In the genomic region with DNA sequence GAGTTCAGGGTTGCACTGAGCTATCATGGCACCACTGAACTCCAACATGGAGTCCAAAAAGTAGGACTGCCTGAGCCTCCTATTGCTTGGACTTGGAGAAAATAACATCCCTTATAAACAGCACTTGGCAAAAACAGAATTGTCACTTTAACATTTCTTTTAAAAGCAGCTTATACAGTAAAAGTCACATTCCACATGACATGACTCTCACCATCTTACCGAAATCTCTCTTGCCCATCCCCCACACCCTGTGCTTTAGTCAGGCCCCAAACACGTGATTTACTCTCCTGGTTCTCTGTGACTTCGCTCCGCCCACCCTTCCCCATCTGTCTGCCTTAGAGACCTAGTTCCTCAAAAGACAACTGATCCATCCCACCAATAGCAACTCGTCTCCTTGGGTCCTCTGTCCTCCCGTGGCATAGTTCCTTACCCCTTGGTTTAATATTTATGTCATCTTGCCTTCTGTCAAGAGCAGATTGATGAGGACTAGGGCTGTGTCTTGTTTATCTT, we compare ENCODE assay signal across 1 cellular context.
TF ChIP-seq lines count a peak whose summit lies in the region.

No MANE protein-coding gene starts in this region.

TF ChIP-seq in K562, 482 proteins besides CTCF, POLR2A, EP300 and RAD21 (continued from another document and continues in another):
- TF ChIP-seq, protein P1, sequence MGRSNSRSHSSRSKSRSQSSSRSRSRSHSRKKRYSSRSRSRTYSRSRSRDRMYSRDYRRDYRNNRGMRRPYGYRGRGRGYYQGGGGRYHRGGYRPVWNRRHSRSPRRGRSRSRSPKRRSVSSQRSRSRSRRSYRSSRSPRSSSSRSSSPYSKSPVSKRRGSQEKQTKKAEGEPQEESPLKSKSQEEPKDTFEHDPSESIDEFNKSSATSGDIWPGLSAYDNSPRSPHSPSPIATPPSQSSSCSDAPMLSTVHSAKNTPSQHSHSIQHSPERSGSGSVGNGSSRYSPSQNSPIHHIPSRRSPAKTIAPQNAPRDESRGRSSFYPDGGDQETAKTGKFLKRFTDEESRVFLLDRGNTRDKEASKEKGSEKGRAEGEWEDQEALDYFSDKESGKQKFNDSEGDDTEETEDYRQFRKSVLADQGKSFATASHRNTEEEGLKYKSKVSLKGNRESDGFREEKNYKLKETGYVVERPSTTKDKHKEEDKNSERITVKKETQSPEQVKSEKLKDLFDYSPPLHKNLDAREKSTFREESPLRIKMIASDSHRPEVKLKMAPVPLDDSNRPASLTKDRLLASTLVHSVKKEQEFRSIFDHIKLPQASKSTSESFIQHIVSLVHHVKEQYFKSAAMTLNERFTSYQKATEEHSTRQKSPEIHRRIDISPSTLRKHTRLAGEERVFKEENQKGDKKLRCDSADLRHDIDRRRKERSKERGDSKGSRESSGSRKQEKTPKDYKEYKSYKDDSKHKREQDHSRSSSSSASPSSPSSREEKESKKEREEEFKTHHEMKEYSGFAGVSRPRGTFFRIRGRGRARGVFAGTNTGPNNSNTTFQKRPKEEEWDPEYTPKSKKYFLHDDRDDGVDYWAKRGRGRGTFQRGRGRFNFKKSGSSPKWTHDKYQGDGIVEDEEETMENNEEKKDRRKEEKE (IDR thresholded peaks at IDR 0.05; ENCODE audit: borderline replicate concordance in 1 of 2, control insufficient read depth in 1 of 2, low read depth in 2 of 2, low read length in 1 of 2): no peak
- peak; percentile 61; the same call in 1 of the 2 replicates for TF ChIP-seq GTF2E2 (tag; IDR thresholded peaks at IDR 0.05)
- no peak for TF ChIP-seq GTF2F1 (IDR thresholded peaks at IDR 0.05; ENCODE audit: low read depth, low read length)
- TF ChIP-seq FOSL1 (tag; conservative IDR thresholded peaks at IDR 0.05): peak; percentile 50
- no peak for TF ChIP-seq NCOA2 (IDR thresholded peaks at IDR 0.05; ENCODE audit: partially characterized antibody in 2 of 2)
- TF ChIP-seq MYBL2 (IDR thresholded peaks at IDR 0.05; ENCODE audit: low read depth): no peak
- TF ChIP-seq MYBL2 (CRISPR knock-in tag; IDR thresholded peaks at IDR 0.05; ENCODE audit: borderline replicate concordance): no peak
- peak; percentile 87 for TF ChIP-seq MEIS2 (IDR thresholded peaks at IDR 0.05; ENCODE audit: partially characterized antibody)
- TF ChIP-seq MCM3 (IDR thresholded peaks at IDR 0.05): no peak
- TF ChIP-seq, protein P2, sequence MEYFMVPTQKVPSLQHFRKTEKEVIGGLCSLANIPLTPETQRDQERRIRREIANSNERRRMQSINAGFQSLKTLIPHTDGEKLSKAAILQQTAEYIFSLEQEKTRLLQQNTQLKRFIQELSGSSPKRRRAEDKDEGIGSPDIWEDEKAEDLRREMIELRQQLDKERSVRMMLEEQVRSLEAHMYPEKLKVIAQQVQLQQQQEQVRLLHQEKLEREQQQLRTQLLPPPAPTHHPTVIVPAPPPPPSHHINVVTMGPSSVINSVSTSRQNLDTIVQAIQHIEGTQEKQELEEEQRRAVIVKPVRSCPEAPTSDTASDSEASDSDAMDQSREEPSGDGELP (CRISPR knock-in tag; IDR thresholded peaks at IDR 0.05; ENCODE audit: borderline replicate concordance): no peak; the same call in 1 of the 2 replicates
- TF ChIP-seq NR4A1 (CRISPR knock-in tag; IDR thresholded peaks at IDR 0.05): peak; percentile 95
- peak; percentile 98 for TF ChIP-seq NR4A1 (tag; IDR thresholded peaks at IDR 0.05)
- no peak for TF ChIP-seq RBM17 (IDR thresholded peaks at IDR 0.05; ENCODE audit: borderline replicate concordance, low read depth, low read length)
- TF ChIP-seq ZNF197 (CRISPR knock-in tag; IDR thresholded peaks at IDR 0.05; ENCODE audit: low read depth): peak; percentile 99
- no peak for TF ChIP-seq XRCC3 (IDR thresholded peaks at IDR 0.05)
- TF ChIP-seq, protein P3, sequence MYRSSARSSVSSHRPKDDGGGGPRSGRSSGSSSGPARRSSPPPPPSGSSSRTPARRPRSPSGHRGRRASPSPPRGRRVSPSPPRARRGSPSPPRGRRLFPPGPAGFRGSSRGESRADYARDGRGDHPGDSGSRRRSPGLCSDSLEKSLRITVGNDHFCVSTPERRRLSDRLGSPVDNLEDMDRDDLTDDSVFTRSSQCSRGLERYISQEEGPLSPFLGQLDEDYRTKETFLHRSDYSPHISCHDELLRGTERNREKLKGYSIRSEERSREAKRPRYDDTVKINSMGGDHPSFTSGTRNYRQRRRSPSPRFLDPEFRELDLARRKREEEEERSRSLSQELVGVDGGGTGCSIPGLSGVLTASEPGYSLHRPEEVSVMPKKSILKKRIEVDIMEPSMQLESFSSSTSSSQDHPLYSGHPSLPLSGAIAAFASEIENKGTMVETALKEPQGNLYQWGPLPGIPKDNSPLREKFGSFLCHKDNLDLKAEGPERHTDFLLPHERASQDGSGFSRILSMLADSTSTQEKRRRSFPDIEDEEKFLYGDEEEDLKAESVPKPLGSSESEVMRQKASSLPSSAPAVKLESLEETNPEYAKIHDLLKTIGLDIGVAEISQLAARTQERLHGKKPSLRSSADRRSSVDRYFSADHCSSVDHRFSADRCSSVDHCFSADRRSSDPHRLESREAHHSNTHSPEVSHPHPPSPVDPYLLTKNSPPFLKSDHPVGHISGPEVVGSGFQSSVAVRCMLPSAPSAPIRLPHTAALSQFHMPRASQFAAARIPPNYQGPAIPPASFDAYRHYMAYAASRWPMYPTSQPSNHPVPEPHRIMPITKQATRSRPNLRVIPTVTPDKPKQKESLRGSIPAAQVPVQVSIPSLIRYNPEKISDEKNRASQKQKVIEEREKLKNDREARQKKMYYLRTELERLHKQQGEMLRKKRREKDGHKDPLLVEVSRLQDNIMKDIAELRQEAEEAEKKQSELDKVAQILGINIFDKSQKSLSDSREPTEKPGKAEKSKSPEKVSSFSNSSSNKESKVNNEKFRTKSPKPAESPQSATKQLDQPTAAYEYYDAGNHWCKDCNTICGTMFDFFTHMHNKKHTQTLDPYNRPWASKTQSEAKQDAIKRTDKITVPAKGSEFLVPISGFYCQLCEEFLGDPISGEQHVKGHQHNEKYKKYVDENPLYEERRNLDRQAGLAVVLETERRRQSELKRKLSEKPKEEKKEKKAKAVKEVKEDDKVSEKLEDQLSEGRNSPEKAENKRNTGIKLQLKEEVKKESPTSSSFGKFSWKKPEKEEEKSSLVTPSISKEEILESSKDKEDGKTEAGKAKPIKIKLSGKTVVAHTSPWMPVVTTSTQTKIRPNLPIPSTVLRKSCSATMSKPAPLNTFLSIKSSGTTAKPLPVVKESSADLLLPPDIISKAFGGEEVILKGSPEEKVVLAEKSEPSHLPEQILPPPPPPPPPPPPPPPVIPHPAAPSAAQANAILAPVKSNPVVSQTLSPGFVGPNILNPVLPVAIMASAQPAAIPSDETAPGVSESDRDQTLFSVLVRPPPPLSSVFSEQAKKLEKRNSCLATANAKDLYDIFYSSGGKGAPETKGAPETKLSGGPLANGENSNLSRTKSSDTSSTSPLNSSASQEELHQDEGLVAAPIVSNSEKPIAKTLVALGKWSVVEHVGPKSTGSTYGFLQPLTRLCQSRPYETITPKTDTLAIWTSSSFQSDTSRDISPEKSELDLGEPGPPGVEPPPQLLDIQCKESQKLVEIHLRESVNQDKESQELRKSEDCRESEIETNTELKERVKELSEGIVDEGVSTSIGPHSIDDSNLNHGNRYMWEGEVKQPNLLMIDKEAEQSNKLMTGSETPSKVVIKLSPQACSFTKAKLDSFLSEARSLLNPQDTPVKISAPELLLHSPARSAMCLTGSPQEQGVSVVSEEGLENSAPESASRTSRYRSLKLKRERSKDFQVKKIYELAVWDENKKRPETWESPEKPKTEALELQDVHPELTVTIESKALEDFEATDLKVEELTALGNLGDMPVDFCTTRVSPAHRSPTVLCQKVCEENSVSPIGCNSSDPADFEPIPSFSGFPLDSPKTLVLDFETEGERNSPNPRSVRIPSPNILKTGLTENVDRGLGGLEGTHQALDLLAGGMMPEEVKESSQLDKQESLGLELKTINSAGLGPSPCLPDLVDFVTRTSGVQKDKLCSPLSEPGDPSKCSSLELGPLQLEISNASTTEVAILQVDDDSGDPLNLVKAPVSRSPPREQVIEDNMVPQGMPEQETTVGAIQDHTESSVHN (IDR thresholded peaks at IDR 0.05; ENCODE audit: borderline replicate concordance in 1 of 2, low read depth in 1 of 2): peak in 1 of 2 experiments; percentile 71; a peak in 2 of 4 replicates
- TF ChIP-seq, protein P4, sequence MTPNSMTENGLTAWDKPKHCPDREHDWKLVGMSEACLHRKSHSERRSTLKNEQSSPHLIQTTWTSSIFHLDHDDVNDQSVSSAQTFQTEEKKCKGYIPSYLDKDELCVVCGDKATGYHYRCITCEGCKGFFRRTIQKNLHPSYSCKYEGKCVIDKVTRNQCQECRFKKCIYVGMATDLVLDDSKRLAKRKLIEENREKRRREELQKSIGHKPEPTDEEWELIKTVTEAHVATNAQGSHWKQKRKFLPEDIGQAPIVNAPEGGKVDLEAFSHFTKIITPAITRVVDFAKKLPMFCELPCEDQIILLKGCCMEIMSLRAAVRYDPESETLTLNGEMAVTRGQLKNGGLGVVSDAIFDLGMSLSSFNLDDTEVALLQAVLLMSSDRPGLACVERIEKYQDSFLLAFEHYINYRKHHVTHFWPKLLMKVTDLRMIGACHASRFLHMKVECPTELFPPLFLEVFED (CRISPR knock-in tag; conservative IDR thresholded peaks at IDR 0.05): peak; percentile 92; the same call in 1 of the 2 replicates
- peak; percentile 88 for TF ChIP-seq ELF2 (CRISPR knock-in tag; IDR thresholded peaks at IDR 0.05)
- no peak for TF ChIP-seq BMI1 (IDR thresholded peaks at IDR 0.05; ENCODE audit: low read length)
- TF ChIP-seq HIVEP1 (CRISPR knock-in tag; IDR thresholded peaks at IDR 0.05): peak; percentile 98
- TF ChIP-seq ZNF75A (CRISPR knock-in tag; IDR thresholded peaks at IDR 0.05): peak; percentile 73; the same call in 1 of the 2 replicates
- TF ChIP-seq NFXL1 (CRISPR knock-in tag; IDR thresholded peaks at IDR 0.05): peak; percentile 88
- peak; percentile 97 for TF ChIP-seq SMAD4 (CRISPR knock-in tag; conservative IDR thresholded peaks at IDR 0.05)
- TF ChIP-seq TAF7 (tag; IDR thresholded peaks at IDR 0.05): peak; percentile 75; the same call in 1 of the 2 replicates
- TF ChIP-seq, protein P5, sequence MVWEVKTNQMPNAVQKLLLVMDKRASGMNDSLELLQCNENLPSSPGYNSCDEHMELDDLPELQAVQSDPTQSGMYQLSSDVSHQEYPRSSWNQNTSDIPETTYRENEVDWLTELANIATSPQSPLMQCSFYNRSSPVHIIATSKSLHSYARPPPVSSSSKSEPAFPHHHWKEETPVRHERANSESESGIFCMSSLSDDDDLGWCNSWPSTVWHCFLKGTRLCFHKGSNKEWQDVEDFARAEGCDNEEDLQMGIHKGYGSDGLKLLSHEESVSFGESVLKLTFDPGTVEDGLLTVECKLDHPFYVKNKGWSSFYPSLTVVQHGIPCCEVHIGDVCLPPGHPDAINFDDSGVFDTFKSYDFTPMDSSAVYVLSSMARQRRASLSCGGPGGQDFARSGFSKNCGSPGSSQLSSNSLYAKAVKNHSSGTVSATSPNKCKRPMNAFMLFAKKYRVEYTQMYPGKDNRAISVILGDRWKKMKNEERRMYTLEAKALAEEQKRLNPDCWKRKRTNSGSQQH (CRISPR knock-in tag; IDR thresholded peaks at IDR 0.05): peak; percentile 96; the same call in 1 of the 2 replicates
- no peak for TF ChIP-seq BRF1 (IDR thresholded peaks at IDR 0.05; ENCODE audit: borderline replicate concordance, extremely low read depth, insufficient read length)
- no peak for TF ChIP-seq PHF20 (IDR thresholded peaks at IDR 0.05; ENCODE audit: partially characterized antibody)
- TF ChIP-seq SP1 (CRISPR knock-in tag; IDR thresholded peaks at IDR 0.05): peak; percentile 49; the same call in 1 of the 2 replicates
- no peak for TF ChIP-seq RBFOX2 (IDR thresholded peaks at IDR 0.05; ENCODE audit: low read depth, low read length)
- peak; percentile 93 for TF ChIP-seq ZNF79 (CRISPR knock-in tag; IDR thresholded peaks at IDR 0.05; ENCODE audit: low read depth)
- TF ChIP-seq ZNF778 (CRISPR knock-in tag; IDR thresholded peaks at IDR 0.05): no peak
- TF ChIP-seq KDM5B (IDR thresholded peaks at IDR 0.05; ENCODE audit: insufficient replicate concordance, low read depth, low read length): no peak
- TF ChIP-seq, protein P6, sequence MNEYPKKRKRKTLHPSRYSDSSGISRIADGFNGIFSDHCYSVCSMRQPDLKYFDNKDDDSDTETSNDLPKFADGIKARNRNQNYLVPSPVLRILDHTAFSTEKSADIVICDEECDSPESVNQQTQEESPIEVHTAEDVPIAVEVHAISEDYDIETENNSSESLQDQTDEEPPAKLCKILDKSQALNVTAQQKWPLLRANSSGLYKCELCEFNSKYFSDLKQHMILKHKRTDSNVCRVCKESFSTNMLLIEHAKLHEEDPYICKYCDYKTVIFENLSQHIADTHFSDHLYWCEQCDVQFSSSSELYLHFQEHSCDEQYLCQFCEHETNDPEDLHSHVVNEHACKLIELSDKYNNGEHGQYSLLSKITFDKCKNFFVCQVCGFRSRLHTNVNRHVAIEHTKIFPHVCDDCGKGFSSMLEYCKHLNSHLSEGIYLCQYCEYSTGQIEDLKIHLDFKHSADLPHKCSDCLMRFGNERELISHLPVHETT (CRISPR knock-in tag; conservative IDR thresholded peaks at IDR 0.05 in 1 of 2, IDR thresholded peaks at IDR 0.05 in 1 of 2): peak in 1 of 2 experiments; percentile 98; a peak in 2 of 4 replicates
- TF ChIP-seq ZNF134 (CRISPR knock-in tag; conservative IDR thresholded peaks at IDR 0.05): peak; percentile 79
- TF ChIP-seq, protein P7, sequence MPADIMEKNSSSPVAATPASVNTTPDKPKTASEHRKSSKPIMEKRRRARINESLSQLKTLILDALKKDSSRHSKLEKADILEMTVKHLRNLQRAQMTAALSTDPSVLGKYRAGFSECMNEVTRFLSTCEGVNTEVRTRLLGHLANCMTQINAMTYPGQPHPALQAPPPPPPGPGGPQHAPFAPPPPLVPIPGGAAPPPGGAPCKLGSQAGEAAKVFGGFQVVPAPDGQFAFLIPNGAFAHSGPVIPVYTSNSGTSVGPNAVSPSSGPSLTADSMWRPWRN (IDR thresholded peaks at IDR 0.05; ENCODE audit: low read depth): no peak
- peak; percentile 53; the same call in 1 of the 2 replicates for TF ChIP-seq HDAC2 (IDR thresholded peaks at IDR 0.05)
- peak; percentile 85; the same call in 1 of the 2 replicates for TF ChIP-seq ZNF174 (CRISPR knock-in tag; IDR thresholded peaks at IDR 0.05)
- TF ChIP-seq, protein P8, sequence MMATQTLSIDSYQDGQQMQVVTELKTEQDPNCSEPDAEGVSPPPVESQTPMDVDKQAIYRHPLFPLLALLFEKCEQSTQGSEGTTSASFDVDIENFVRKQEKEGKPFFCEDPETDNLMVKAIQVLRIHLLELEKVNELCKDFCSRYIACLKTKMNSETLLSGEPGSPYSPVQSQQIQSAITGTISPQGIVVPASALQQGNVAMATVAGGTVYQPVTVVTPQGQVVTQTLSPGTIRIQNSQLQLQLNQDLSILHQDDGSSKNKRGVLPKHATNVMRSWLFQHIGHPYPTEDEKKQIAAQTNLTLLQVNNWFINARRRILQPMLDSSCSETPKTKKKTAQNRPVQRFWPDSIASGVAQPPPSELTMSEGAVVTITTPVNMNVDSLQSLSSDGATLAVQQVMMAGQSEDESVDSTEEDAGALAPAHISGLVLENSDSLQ (IDR thresholded peaks at IDR 0.05): peak; percentile 73
- no peak for TF ChIP-seq ASH1L (IDR thresholded peaks at IDR 0.05; ENCODE audit: borderline replicate concordance, low read depth, partially characterized antibody)
- TF ChIP-seq U2AF2 (optimal IDR thresholded peaks at IDR 0.05; ENCODE audit: low read depth, low read length): no peak
- no peak for TF ChIP-seq PHF8 (IDR thresholded peaks at IDR 0.05; ENCODE audit: borderline replicate concordance, low read length)
